ENCODE assay signal across 13 cellular contexts in genomic region chr12:25264015-25264582, GRCh38.
"Had no signal": no experiment of that assay in that cellular context is flagged by ENCODE, and none has a peak within 500 bp of the region (broad histone marks: within the 10 kb centered on the region; RNA-seq: fewer than 3 reads in every experiment).

No MANE protein-coding gene starts in this region.

- H3K4me3 ChIP-seq: gastroesophageal sphincter, ovary, upper lobe of left lung had no signal

- H3K9me3 ChIP-seq: gastroesophageal sphincter, ovary, upper lobe of left lung had no signal

- H3K4me1 ChIP-seq: upper lobe of left lung had no signal

- H3K27ac ChIP-seq: brain microvascular endothelial cell, gastroesophageal sphincter, ovary, upper lobe of left lung had no signal

- DNase-seq: activated CD4-positive, alpha-beta T cell treated with anti-CD3 and anti-CD28 coated beads for 36 hours; activated CD8-positive, alpha-beta memory T cell treated with anti-CD3 and anti-CD28 coated beads, Interleukin-2, amount 50 U/mL, for 4 hours; activated CD8-positive, alpha-beta T cell treated with anti-CD3 and anti-CD28 coated beads for 36 hours; activated gamma-delta T cell treated with Interleukin-2 at 50 U/mL for 16 hours; activated naive CD8-positive, alpha-beta T cell treated with anti-CD3 and anti-CD28 coated beads for 36 hours; activated T-cell treated with anti-CD3 and anti-CD28 coated beads, Interleukin-2, amount 50 U/mL, for 72 hours; brain microvascular endothelial cell; hippocampal formation; kidney glomerular epithelial cell; ovary; stimulated activated CD4-positive, alpha-beta T cell treated with anti-CD3 and anti-CD28 coated beads, Interleukin-12 subunit alpha, Interleukin-12 subunit beta, amount 100 ng/mL, for 4 hours; upper lobe of left lung had no signal

- H3K27me3 ChIP-seq: brain microvascular endothelial cell, gastroesophageal sphincter, ovary, upper lobe of left lung had no signal

- H3K36me3 ChIP-seq: brain microvascular endothelial cell, gastroesophageal sphincter, ovary, upper lobe of left lung had no signal

- ATAC-seq: activated CD4-positive, alpha-beta T cell treated with anti-CD3 and anti-CD28 coated beads for 36 hours; activated CD8-positive, alpha-beta T cell treated with anti-CD3 and anti-CD28 coated beads for 36 hours; activated T-cell treated with anti-CD3 and anti-CD28 coated beads, Interleukin-2, amount 50 U/mL, for 72 hours; gastroesophageal sphincter had no signal
